In the genomic region with DNA sequence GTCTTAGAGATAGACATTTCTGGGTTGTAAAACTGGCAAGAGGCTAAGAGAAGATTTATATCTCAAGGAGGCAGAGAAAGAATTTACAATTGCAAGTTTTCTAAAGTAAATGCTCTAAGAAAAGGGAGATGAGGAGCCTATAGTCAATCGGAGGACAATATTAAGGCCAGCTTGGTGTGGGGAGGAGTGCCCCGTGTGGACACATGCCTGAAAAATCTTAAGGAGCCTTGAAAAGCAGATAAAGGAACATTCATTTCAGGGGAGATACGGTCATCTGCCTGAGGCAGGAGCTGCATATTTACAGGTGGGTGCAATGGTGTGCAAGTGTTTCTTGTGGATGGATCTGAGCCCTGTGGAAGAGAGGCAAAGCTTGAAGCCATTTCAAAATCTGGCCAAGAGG, we compare ENCODE assay signal across 1 cellular context.
TF ChIP-seq lines count a peak whose summit lies in the region.

No MANE protein-coding gene starts in this region.

TF ChIP-seq in GM23338, 12 proteins besides CTCF, POLR2A, EP300 and RAD21 (continued from another document):
- TF ChIP-seq, protein P1, sequence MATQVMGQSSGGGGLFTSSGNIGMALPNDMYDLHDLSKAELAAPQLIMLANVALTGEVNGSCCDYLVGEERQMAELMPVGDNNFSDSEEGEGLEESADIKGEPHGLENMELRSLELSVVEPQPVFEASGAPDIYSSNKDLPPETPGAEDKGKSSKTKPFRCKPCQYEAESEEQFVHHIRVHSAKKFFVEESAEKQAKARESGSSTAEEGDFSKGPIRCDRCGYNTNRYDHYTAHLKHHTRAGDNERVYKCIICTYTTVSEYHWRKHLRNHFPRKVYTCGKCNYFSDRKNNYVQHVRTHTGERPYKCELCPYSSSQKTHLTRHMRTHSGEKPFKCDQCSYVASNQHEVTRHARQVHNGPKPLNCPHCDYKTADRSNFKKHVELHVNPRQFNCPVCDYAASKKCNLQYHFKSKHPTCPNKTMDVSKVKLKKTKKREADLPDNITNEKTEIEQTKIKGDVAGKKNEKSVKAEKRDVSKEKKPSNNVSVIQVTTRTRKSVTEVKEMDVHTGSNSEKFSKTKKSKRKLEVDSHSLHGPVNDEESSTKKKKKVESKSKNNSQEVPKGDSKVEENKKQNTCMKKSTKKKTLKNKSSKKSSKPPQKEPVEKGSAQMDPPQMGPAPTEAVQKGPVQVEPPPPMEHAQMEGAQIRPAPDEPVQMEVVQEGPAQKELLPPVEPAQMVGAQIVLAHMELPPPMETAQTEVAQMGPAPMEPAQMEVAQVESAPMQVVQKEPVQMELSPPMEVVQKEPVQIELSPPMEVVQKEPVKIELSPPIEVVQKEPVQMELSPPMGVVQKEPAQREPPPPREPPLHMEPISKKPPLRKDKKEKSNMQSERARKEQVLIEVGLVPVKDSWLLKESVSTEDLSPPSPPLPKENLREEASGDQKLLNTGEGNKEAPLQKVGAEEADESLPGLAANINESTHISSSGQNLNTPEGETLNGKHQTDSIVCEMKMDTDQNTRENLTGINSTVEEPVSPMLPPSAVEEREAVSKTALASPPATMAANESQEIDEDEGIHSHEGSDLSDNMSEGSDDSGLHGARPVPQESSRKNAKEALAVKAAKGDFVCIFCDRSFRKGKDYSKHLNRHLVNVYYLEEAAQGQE (IDR thresholded peaks at IDR 0.05; ENCODE audit: unreplicated experiment), result no peak
- TF ChIP-seq NANOG (IDR thresholded peaks at IDR 0.05; ENCODE audit: borderline replicate concordance), result no peak
- no peak for TF ChIP-seq EZH2phosphoT487 (IDR thresholded peaks at IDR 0.05; ENCODE audit: unreplicated experiment)
- TF ChIP-seq, protein P2, sequence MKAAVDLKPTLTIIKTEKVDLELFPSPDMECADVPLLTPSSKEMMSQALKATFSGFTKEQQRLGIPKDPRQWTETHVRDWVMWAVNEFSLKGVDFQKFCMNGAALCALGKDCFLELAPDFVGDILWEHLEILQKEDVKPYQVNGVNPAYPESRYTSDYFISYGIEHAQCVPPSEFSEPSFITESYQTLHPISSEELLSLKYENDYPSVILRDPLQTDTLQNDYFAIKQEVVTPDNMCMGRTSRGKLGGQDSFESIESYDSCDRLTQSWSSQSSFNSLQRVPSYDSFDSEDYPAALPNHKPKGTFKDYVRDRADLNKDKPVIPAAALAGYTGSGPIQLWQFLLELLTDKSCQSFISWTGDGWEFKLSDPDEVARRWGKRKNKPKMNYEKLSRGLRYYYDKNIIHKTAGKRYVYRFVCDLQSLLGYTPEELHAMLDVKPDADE (IDR thresholded peaks at IDR 0.05), result no peak
- TF ChIP-seq, protein P3, sequence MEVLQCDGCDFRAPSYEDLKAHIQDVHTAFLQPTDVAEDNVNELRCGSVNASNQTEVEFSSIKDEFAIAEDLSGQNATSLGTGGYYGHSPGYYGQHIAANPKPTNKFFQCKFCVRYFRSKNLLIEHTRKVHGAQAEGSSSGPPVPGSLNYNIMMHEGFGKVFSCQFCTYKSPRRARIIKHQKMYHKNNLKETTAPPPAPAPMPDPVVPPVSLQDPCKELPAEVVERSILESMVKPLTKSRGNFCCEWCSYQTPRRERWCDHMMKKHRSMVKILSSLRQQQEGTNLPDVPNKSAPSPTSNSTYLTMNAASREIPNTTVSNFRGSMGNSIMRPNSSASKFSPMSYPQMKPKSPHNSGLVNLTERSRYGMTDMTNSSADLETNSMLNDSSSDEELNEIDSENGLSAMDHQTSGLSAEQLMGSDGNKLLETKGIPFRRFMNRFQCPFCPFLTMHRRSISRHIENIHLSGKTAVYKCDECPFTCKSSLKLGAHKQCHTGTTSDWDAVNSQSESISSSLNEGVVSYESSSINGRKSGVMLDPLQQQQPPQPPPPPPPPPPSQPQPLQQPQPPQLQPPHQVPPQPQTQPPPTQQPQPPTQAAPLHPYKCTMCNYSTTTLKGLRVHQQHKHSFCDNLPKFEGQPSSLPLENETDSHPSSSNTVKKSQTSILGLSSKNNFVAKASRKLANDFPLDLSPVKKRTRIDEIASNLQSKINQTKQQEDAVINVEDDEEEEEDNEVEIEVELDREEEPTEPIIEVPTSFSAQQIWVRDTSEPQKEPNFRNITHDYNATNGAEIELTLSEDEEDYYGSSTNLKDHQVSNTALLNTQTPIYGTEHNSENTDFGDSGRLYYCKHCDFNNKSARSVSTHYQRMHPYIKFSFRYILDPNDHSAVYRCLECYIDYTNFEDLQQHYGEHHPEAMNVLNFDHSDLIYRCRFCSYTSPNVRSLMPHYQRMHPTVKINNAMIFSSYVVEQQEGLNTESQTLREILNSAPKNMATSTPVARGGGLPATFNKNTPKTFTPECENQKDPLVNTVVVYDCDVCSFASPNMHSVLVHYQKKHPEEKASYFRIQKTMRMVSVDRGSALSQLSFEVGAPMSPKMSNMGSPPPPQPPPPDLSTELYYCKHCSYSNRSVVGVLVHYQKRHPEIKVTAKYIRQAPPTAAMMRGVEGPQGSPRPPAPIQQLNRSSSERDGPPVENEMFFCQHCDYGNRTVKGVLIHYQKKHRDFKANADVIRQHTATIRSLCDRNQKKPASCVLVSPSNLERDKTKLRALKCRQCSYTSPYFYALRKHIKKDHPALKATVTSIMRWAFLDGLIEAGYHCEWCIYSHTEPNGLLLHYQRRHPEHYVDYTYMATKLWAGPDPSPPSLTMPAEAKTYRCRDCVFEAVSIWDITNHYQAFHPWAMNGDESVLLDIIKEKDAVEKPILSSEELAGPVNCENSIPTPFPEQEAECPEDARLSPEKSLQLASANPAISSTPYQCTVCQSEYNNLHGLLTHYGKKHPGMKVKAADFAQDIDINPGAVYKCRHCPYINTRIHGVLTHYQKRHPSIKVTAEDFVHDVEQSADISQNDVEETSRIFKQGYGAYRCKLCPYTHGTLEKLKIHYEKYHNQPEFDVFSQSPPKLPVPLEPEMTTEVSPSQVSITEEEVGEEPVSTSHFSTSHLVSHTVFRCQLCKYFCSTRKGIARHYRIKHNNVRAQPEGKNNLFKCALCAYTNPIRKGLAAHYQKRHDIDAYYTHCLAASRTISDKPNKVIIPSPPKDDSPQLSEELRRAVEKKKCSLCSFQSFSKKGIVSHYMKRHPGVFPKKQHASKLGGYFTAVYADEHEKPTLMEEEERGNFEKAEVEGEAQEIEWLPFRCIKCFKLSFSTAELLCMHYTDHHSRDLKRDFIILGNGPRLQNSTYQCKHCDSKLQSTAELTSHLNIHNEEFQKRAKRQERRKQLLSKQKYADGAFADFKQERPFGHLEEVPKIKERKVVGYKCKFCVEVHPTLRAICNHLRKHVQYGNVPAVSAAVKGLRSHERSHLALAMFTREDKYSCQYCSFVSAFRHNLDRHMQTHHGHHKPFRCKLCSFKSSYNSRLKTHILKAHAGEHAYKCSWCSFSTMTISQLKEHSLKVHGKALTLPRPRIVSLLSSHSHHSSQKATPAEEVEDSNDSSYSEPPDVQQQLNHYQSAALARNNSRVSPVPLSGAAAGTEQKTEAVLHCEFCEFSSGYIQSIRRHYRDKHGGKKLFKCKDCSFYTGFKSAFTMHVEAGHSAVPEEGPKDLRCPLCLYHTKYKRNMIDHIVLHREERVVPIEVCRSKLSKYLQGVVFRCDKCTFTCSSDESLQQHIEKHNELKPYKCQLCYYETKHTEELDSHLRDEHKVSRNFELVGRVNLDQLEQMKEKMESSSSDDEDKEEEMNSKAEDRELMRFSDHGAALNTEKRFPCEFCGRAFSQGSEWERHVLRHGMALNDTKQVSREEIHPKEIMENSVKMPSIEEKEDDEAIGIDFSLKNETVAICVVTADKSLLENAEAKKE (CRISPR knock-in tag; IDR thresholded peaks at IDR 0.05), result no peak
- TF ChIP-seq ZNF331 (CRISPR knock-in tag; IDR thresholded peaks at IDR 0.05; ENCODE audit: low read depth), result no peak
